Comparison of ENCODE assay signal across 32 cellular contexts in genomic region chr11:18936002-18936673, GRCh38. TPM values are rescaled to one million over a fixed set of nuclear protein-coding genes. Genes with fewer than 3 reads are reported as not detected.
"Had no signal": no experiment of that assay in that cellular context is flagged by ENCODE, and none has a peak within 500 bp of the region (broad histone marks: within the 10 kb centered on the region; RNA-seq: fewer than 3 reads in every experiment).

No MANE protein-coding gene starts in this region.

- H3K4me1 ChIP-seq: lower lobe of right lung, parathyroid adenoma, tibial artery had no signal

- H3K27me3 Mint-ChIP-seq: activated naive CD4-positive, alpha-beta T cell treated with anti-CD3 and anti-CD28 coated beads, Interleukin-2, amount 10 ng/mL, durations not matched to agents 7 days and 5 days had no signal

- H3K27me3 ChIP-seq: cardiac muscle cell, tibial artery had no signal

- ATAC-seq: activated CD4-positive, CD25-positive, alpha-beta regulatory T cell treated with anti-CD3 and anti-CD28 coated beads, Interleukin-2, amount 50 U/mL, for 24 hours; activated CD8-positive, alpha-beta memory T cell treated with anti-CD3 and anti-CD28 coated beads, Interleukin-2, amount 10 ng/mL, durations not matched to agents 7 days and 5 days; activated naive CD8-positive, alpha-beta T cell treated with anti-CD3 and anti-CD28 coated beads, Interleukin-2, amount 50 U/mL, for 24 hours; left lobe of liver; lower lobe of right lung; right cardiac atrium; stimulated activated naive CD8-positive, alpha-beta T cell treated with anti-CD3 and anti-CD28 coated beads, Interleukin-15, amount 100 ng/mL, for 72 hours; T-cell had no signal

- H3K9me3 Mint-ChIP-seq: activated CD4-positive, alpha-beta memory T cell treated with anti-CD3 and anti-CD28 coated beads, Interleukin-2, amount 10 ng/mL, durations not matched to agents 7 days and 5 days; activated CD4-positive, alpha-beta T cell treated with anti-CD3 and anti-CD28 coated beads, Interleukin-2, amount 10 ng/mL, durations not matched to agents 24 days and 14 days; activated naive CD4-positive, alpha-beta T cell treated with anti-CD3 and anti-CD28 coated beads, Interleukin-2, amount 10 ng/mL, durations not matched to agents 7 days and 5 days; activated naive CD8-positive, alpha-beta T cell treated with anti-CD3 and anti-CD28 coated beads, Interleukin-2, amount 50 U/mL, for 24 hours; stimulated activated naive CD8-positive, alpha-beta T cell treated with anti-CD3 and anti-CD28 coated beads, Interleukin-15, amount 100 ng/mL, for 72 hours; T-cell had no signal

- H3K79me2 ChIP-seq: parathyroid adenoma had no signal

- H3K36me3 ChIP-seq: cardiac muscle cell, lower lobe of right lung, tibial artery had no signal

- H3K27ac Mint-ChIP-seq: activated CD4-positive, alpha-beta memory T cell treated with anti-CD3 and anti-CD28 coated beads, Interleukin-2, amount 10 ng/mL, durations not matched to agents 7 days and 5 days; activated CD4-positive, alpha-beta T cell treated with anti-CD3 and anti-CD28 coated beads, Interleukin-2, amount 10 ng/mL, durations not matched to agents 24 days and 14 days; activated CD8-positive, alpha-beta memory T cell treated with anti-CD3 and anti-CD28 coated beads, Interleukin-2, amount 10 ng/mL, durations not matched to agents 7 days and 5 days; activated naive CD4-positive, alpha-beta T cell treated with anti-CD3 and anti-CD28 coated beads, Interleukin-2, amount 10 ng/mL, durations not matched to agents 7 days and 5 days; activated naive CD8-positive, alpha-beta T cell treated with anti-CD3 and anti-CD28 coated beads, Interleukin-2, amount 50 U/mL, for 24 hours; naive B cell; stimulated activated naive CD8-positive, alpha-beta T cell treated with anti-CD3 and anti-CD28 coated beads, Interleukin-15, amount 100 ng/mL, for 72 hours; T-cell had no signal

- H3K9me3 ChIP-seq: lower lobe of right lung, tibial artery had no signal

- H2AFZ ChIP-seq: parathyroid adenoma had no signal

- H3K4me3 Mint-ChIP-seq: activated CD4-positive, alpha-beta memory T cell treated with anti-CD3 and anti-CD28 coated beads, Interleukin-2, amount 10 ng/mL, durations not matched to agents 7 days and 5 days; activated CD4-positive, alpha-beta T cell treated with anti-CD3 and anti-CD28 coated beads, Interleukin-2, amount 10 ng/mL, durations not matched to agents 24 days and 14 days; activated CD8-positive, alpha-beta memory T cell treated with anti-CD3 and anti-CD28 coated beads, Interleukin-2, amount 10 ng/mL, durations not matched to agents 7 days and 5 days; activated naive CD4-positive, alpha-beta T cell treated with anti-CD3 and anti-CD28 coated beads, Interleukin-2, amount 10 ng/mL, durations not matched to agents 7 days and 5 days; activated naive CD8-positive, alpha-beta T cell treated with anti-CD3 and anti-CD28 coated beads, Interleukin-2, amount 50 U/mL, for 24 hours; naive B cell; stimulated activated naive CD8-positive, alpha-beta T cell treated with anti-CD3 and anti-CD28 coated beads, Interleukin-15, amount 100 ng/mL, for 72 hours; T-cell had no signal

- H3K27ac ChIP-seq: cardiac muscle cell, lower lobe of right lung, parathyroid adenoma, tibial artery had no signal

- H3K4me3 ChIP-seq: cardiac muscle cell, lower lobe of right lung, tibial artery had no signal

- DNase-seq: activated CD4-positive, alpha-beta memory T cell treated with anti-CD3 and anti-CD28 coated beads, Interleukin-2, amount 10 ng/mL, durations not matched to agents 7 days and 5 days; activated CD4-positive, alpha-beta T cell treated with anti-CD3 and anti-CD28 coated beads, Interleukin-2, amount 10 ng/mL, durations not matched to agents 24 days and 14 days; activated CD8-positive, alpha-beta memory T cell treated with anti-CD3 and anti-CD28 coated beads, Interleukin-2, amount 10 ng/mL, durations not matched to agents 7 days and 5 days; activated effector memory CD4-positive, alpha-beta T cell treated with anti-CD3 and anti-CD28 coated beads, Interleukin-2, amount 50 U/mL, for 16 hours; activated naive CD4-positive, alpha-beta T cell treated with anti-CD3 and anti-CD28 coated beads, Interleukin-2, amount 10 ng/mL, durations not matched to agents 7 days and 5 days; activated naive CD8-positive, alpha-beta T cell treated with anti-CD3 and anti-CD28 coated beads, Interleukin-2, amount 50 U/mL, for 24 hours; activated T-cell treated with anti-CD3 and anti-CD28 coated beads for 4 hours; erythroblast; foreskin fibroblast; lower lobe of right lung; naive B cell; nucleus accumbens; right cardiac atrium; stimulated activated CD4-positive, alpha-beta T cell treated with anti-CD3 and anti-CD28 coated beads, Interleukin-1b, Interleukin-23, amount 100 ng/mL, for 48 hours; stimulated activated naive CD8-positive, alpha-beta T cell treated with anti-CD3 and anti-CD28 coated beads, Interleukin-15, amount 100 ng/mL, for 72 hours; T-cell; T-helper 9 cell; tibial artery had no signal

- H3K9ac ChIP-seq: parathyroid adenoma had no signal

- H3K36me3 Mint-ChIP-seq: activated CD8-positive, alpha-beta memory T cell treated with anti-CD3 and anti-CD28 coated beads, Interleukin-2, amount 10 ng/mL, durations not matched to agents 7 days and 5 days; activated naive CD4-positive, alpha-beta T cell treated with anti-CD3 and anti-CD28 coated beads, Interleukin-2, amount 10 ng/mL, durations not matched to agents 7 days and 5 days; naive B cell; T-cell had no signal

- H3K4me1 Mint-ChIP-seq: activated CD4-positive, alpha-beta memory T cell treated with anti-CD3 and anti-CD28 coated beads, Interleukin-2, amount 10 ng/mL, durations not matched to agents 7 days and 5 days; activated CD4-positive, alpha-beta T cell treated with anti-CD3 and anti-CD28 coated beads, Interleukin-2, amount 10 ng/mL, durations not matched to agents 24 days and 14 days; activated CD8-positive, alpha-beta memory T cell treated with anti-CD3 and anti-CD28 coated beads, Interleukin-2, amount 10 ng/mL, durations not matched to agents 7 days and 5 days; activated naive CD4-positive, alpha-beta T cell treated with anti-CD3 and anti-CD28 coated beads, Interleukin-2, amount 10 ng/mL, durations not matched to agents 7 days and 5 days; activated naive CD8-positive, alpha-beta T cell treated with anti-CD3 and anti-CD28 coated beads, Interleukin-2, amount 50 U/mL, for 24 hours; naive B cell; stimulated activated naive CD8-positive, alpha-beta T cell treated with anti-CD3 and anti-CD28 coated beads, Interleukin-15, amount 100 ng/mL, for 72 hours; T-cell had no signal

- FAIRE-seq: endometrium had no signal

RNA-seq across cellular contexts. Expression of gene MRGPRX1, which starts 3.1 kb away (rescaled TPM):
- total RNA-seq: activated CD4-positive, alpha-beta memory T cell treated with anti-CD3 and anti-CD28 coated beads, Interleukin-2, amount 10 ng/mL, durations not matched to agents 7 days and 5 days; activated CD4-positive, alpha-beta T cell treated with anti-CD3 and anti-CD28 coated beads, Interleukin-2, amount 10 ng/mL, durations not matched to agents 24 days and 14 days; activated CD8-positive, alpha-beta memory T cell treated with anti-CD3 and anti-CD28 coated beads, Interleukin-2, amount 10 ng/mL, durations not matched to agents 7 days and 5 days; cardiac muscle cell; cerebellum; fibroblast of lung; kidney epithelial cell; left lobe of liver; lower lobe of right lung; mesenteric fat pad; mucosa of gallbladder; pulmonary artery endothelial cell; right cardiac atrium; skeletal muscle tissue; T-cell; urinary bladder had no signal
- polyA plus RNA-seq: cardiac muscle cell, fibroblast of lung, neural cell, right cardiac atrium, urinary bladder had no signal
